Comparison of ENCODE assay signal across 9 cellular contexts in genomic region chr5:43039115-43039467, GRCh38. TPM values are rescaled to one million over a fixed set of nuclear protein-coding genes. Genes with fewer than 3 reads are reported as not detected.
DNase-seq lines count a peak whose midpoint lies in the region; ATAC-seq, FAIRE-seq and TF ChIP-seq lines count a peak whose summit lies in the region.
"Had no signal": no experiment of that assay in that cellular context is flagged by ENCODE, and none has a peak within 500 bp of the region (broad histone marks: within the 10 kb centered on the region; RNA-seq: fewer than 3 reads in every experiment).

No MANE protein-coding gene starts in this region.

- peaks cover 19% of the 10 kb centered on the region; the same call in 1 of the 2 replicates for H3K79me2 ChIP-seq in OCI-LY7 (ENCODE audit: insufficient read depth, low read depth, low read length)
- H3K79me2 ChIP-seq in endothelial cell of umbilical vein (ENCODE audit: control insufficient read depth, insufficient read depth, low read length): peaks cover 56% of the 10 kb centered on the region

- CTCF ChIA-PET in CD8-positive, alpha-beta memory T cell (lab: Charles Lee): interaction anchor here (3.7 to 11.2 kb wide), 7 partner anchors 11 to 128 kb away, joined by 16 to 265 read pairs (median 106); no protein-coding TSS in a partner anchor
- CTCF ChIA-PET in OCI-LY7 (lab: Charles Lee; ENCODE audit: unreplicated experiment) (interaction anchor here (0.9 kb wide), 1 partner anchor 19 kb away, joined by 4 read pairs; no protein-coding TSS in a partner anchor), endothelial cell of umbilical vein (lab: Charles Lee) (interaction anchor here (1.0 to 4.8 kb wide), 9 partner anchors 19 to 130 kb away, joined by 3 to 69 read pairs (median 14); no protein-coding TSS in a partner anchor)

- DNase-seq in CD8-positive, alpha-beta memory T cell: no peak
- no peak for DNase-seq in OCI-LY7 (ENCODE audit: low spot score)
- DNase-seq in endothelial cell of umbilical vein (ENCODE audit: low read depth, low spot score): no peak
- DNase-seq in ovary: no peak
- DNase-seq in foreskin melanocyte: no peak
- no peak for DNase-seq in GDM1 (lab: John Stamatoyannopoulos, UW)
- DNase-seq in mucosa of descending colon: no peak

- intact Hi-C loops in OCI-LY7 (cut with micrococcal nuclease; ENCODE audit: unreplicated experiment): no loop called here
- intact Hi-C loops in endothelial cell of umbilical vein (cut with micrococcal nuclease): no loop called here
- intact Hi-C loops in ovary (cut with DNase I): loop anchor here in 2 of 4 donors (5.0 to 10.0 kb wide), 2 partner anchors 124 to 132 kb away; no protein-coding TSS in a partner anchor
- intact Hi-C loops in mucosa of descending colon (cut with DNase I, micrococcal nuclease): no loop called here

- H4K20me1 ChIP-seq in OCI-LY7 (ENCODE audit: insufficient read depth, low read length) (no peaks in the 10 kb centered on the region), endothelial cell of umbilical vein (replicated peaks; ENCODE audit: control insufficient read depth, extremely low read depth, insufficient read depth, low read length) (no peaks in the 10 kb centered on the region)

- ATAC-seq in mucosa of descending colon: no peak
- ATAC-seq in GM21367 (IDR thresholded peaks at IDR 0.05; ENCODE audit: unreplicated experiment): no peak

- no peaks in the 10 kb centered on the region for H3K9me3 Mint-ChIP-seq in CD8-positive, alpha-beta memory T cell

- peak overlapping the region; percentile 76 for H3K9ac ChIP-seq in endothelial cell of umbilical vein (replicated peaks; ENCODE audit: extremely low read depth, insufficient read depth, low read length)

- dilution Hi-C loops in endothelial cell of umbilical vein (cut with MboI; ENCODE audit: extremely low pct_ligation_motif_present, low sequenced_read_pairs): no loop called here

- peak overlapping the region; percentile 91 to 100 (median 99) for H3K4me3 Mint-ChIP-seq in CD8-positive, alpha-beta memory T cell

- TF ChIP-seq EP300 in ovary (IDR thresholded peaks at IDR 0.05): no peak

- H3K27me3 Mint-ChIP-seq in CD8-positive, alpha-beta memory T cell: peaks cover 0 to 13% of the 10 kb centered on the region in 2 donors

- H3K9me2 ChIP-seq in OCI-LY7 (ENCODE audit: insufficient read depth, low read length): no peaks in the 10 kb centered on the region

- peaks cover 0 to 50% (median 0%) of the 10 kb centered on the region in 3 donors for H3K36me3 Mint-ChIP-seq in CD8-positive, alpha-beta memory T cell

- H3K4me2 ChIP-seq in OCI-LY7 (ENCODE audit: low read length) (peak overlapping the region; percentile 95), endothelial cell of umbilical vein (ENCODE audit: insufficient read depth, low read length) (peak overlapping the region; percentile 85)

- H2AFZ ChIP-seq in OCI-LY7 (ENCODE audit: low read length): peak overlapping the region; percentile 76; the same call in 1 of the 2 replicates
- H2AFZ ChIP-seq in endothelial cell of umbilical vein (ENCODE audit: low read depth, low read length): no peak overlapping the region

- peak overlapping the region; percentile 88 for H3K27ac ChIP-seq in CD8-positive, alpha-beta memory T cell (ENCODE audit: low read depth, low read length)
- H3K27ac ChIP-seq in OCI-LY7 (ENCODE audit: low read depth, low read length, poor library complexity, severe bottlenecking): peak overlapping the region; percentile 95
- H3K27ac ChIP-seq in endothelial cell of umbilical vein (ENCODE audit: insufficient read depth, low read depth, low read length): peak overlapping the region; percentile 77
- no peak overlapping the region for H3K27ac ChIP-seq in ovary

- no peaks in the 10 kb centered on the region for H3K36me3 ChIP-seq in CD8-positive, alpha-beta memory T cell (ENCODE audit: insufficient read depth, low read length)
- H3K36me3 ChIP-seq in OCI-LY7 (ENCODE audit: insufficient read depth, low read length) (no peaks in the 10 kb centered on the region), endothelial cell of umbilical vein (ENCODE audit: control insufficient read depth in 2 of 2, extremely low read depth in 1 of 2, insufficient read depth in 2 of 2, low read length in 2 of 2) (no peaks in the 10 kb centered on the region), ovary (no peaks in the 10 kb centered on the region), mucosa of descending colon (ENCODE audit: low read depth) (no peaks in the 10 kb centered on the region)

- no peaks in the 10 kb centered on the region for H3K9me3 ChIP-seq in CD8-positive, alpha-beta memory T cell (ENCODE audit: low read length)
- H3K9me3 ChIP-seq in OCI-LY7 (ENCODE audit: low read length) (no peaks in the 10 kb centered on the region), endothelial cell of umbilical vein (replicated peaks; ENCODE audit: control insufficient read depth, insufficient read depth, low read length) (no peaks in the 10 kb centered on the region), ovary (no peaks in the 10 kb centered on the region), mucosa of descending colon (no peaks in the 10 kb centered on the region)

- H3K27ac Mint-ChIP-seq in CD8-positive, alpha-beta memory T cell: peak overlapping the region; percentile 97 to 100 (median 99)

- no peaks in the 10 kb centered on the region for H3K9me1 ChIP-seq in endothelial cell of umbilical vein (replicated peaks; ENCODE audit: control insufficient read depth, extremely low read depth, insufficient read depth, low read length)

- H3K4me3 ChIP-seq in CD8-positive, alpha-beta memory T cell (ENCODE audit: low read length): peak overlapping the region; percentile 98
- H3K4me3 ChIP-seq in OCI-LY7 (ENCODE audit: low read depth, low read length, poor library complexity, severe bottlenecking) (peak overlapping the region; percentile 70), endothelial cell of umbilical vein (replicated peaks in 1 of 3; ENCODE audit: insufficient read depth in 1 of 3, low read depth in 1 of 3, low read length in 3 of 3) (peak overlapping the region; percentile 51 to 87 (median 51)), ovary (peak overlapping the region; percentile 61), mucosa of descending colon (no peak overlapping the region)

- peaks cover 47 to 62% (median 51%) of the 10 kb centered on the region in 3 donors for H3K4me1 Mint-ChIP-seq in CD8-positive, alpha-beta memory T cell

- BruUV-seq in OCI-LY7 (replicated peaks; lab: Mats Ljungman, UMichigan) (no TSS peak), endothelial cell of umbilical vein (replicated peaks; lab: Mats Ljungman, UMichigan) (no TSS peak)

- 75 to 92% (median 88%) methylated on average over 6 of the region's 6 CpGs for WGBS in ovary, 3 donors

- H3K4me1 ChIP-seq in CD8-positive, alpha-beta memory T cell (ENCODE audit: insufficient read depth, low read length): peaks cover 41% of the 10 kb centered on the region
- peaks cover 44% of the 10 kb centered on the region for H3K4me1 ChIP-seq in OCI-LY7 (ENCODE audit: insufficient read depth, low read length, poor library complexity, severe bottlenecking)
- H3K4me1 ChIP-seq in endothelial cell of umbilical vein (ENCODE audit: control insufficient read depth, extremely low read depth, insufficient read depth, low read length): peaks cover 34% of the 10 kb centered on the region
- H3K4me1 ChIP-seq in ovary (ENCODE audit: insufficient read depth): no peaks in the 10 kb centered on the region
- H3K4me1 ChIP-seq in mucosa of descending colon (ENCODE audit: low read depth): peaks cover 32% of the 10 kb centered on the region

- no peak for FAIRE-seq in endothelial cell of umbilical vein (lab: Jason Lieb, UNC)
- FAIRE-seq: bronchial epithelial cell had no signal

- H3K27me3 ChIP-seq in CD8-positive, alpha-beta memory T cell (ENCODE audit: insufficient read depth, low read length, poor library complexity, severe bottlenecking): no peaks in the 10 kb centered on the region
- H3K27me3 ChIP-seq in endothelial cell of umbilical vein (ENCODE audit: control insufficient read depth in 2 of 2, insufficient read depth in 2 of 2, low read length in 2 of 2) (no peaks in the 10 kb centered on the region), ovary (no peaks in the 10 kb centered on the region)

- TF ChIP-seq POLR2A in endothelial cell of umbilical vein (IDR thresholded peaks at IDR 0.05; ENCODE audit: low read depth, low read length) (no peak), ovary (IDR thresholded peaks at IDR 0.05) (no peak)

- POLR2A ChIA-PET in CD8-positive, alpha-beta memory T cell (lab: Charles Lee): interaction anchor here (0.9 to 8.7 kb wide), 9 partner anchors 19 to 130 kb away, joined by 3 to 403 read pairs (median 126); partner anchors contain the start of gene ZNF131
- POLR2A ChIA-PET in OCI-LY7 (lab: Charles Lee): interaction anchor here (0.6 to 2.2 kb wide), 4 partner anchors 19 to 61 kb away, joined by 3 to 19 read pairs (median 8); no protein-coding TSS in a partner anchor
- POLR2A ChIA-PET in endothelial cell of umbilical vein (lab: Charles Lee): interaction anchor here (1.0 to 1.5 kb wide), 3 partner anchors 20 to 131 kb away, joined by 3 to 6 read pairs (median 5); no protein-coding TSS in a partner anchor

- no peak for TF ChIP-seq CTCF in OCI-LY7 (conservative IDR thresholded peaks at IDR 0.05; ENCODE audit: low read length)
- no peak for TF ChIP-seq CTCF in endothelial cell of umbilical vein (IDR thresholded peaks at IDR 0.05; ENCODE audit: extremely low read depth in 1 of 2, insufficient read depth in 1 of 2, low read depth in 1 of 2, low read length in 2 of 2)
- no peak for TF ChIP-seq CTCF in ovary (IDR thresholded peaks at IDR 0.05)
- no peak for TF ChIP-seq CTCF in mucosa of descending colon (IDR thresholded peaks at IDR 0.05)

TF ChIP-seq in endothelial cell of umbilical vein, 7 proteins besides CTCF, POLR2A, EP300 and RAD21 (continues in another document):
- TF ChIP-seq FOS (IDR thresholded peaks at IDR 0.05; ENCODE audit: borderline replicate concordance, insufficient read depth, low read length) (no peak), JUN (IDR thresholded peaks at IDR 0.05; ENCODE audit: borderline replicate concordance, insufficient read depth, insufficient read length, low read depth) (no peak), GATA2 (IDR thresholded peaks at IDR 0.05; ENCODE audit: insufficient read depth, insufficient read length, low read depth, low read length) (no peak)

RNA-seq across cellular contexts. Expression of gene ANXA2R, which starts 1.0 kb away (rescaled TPM):
- total RNA-seq in CD8-positive, alpha-beta memory T cell: 1 to 10 TPM; 6.0 to 6.8 TPM
- 55.9 TPM for polyA plus RNA-seq in CD8-positive, alpha-beta memory T cell
- 13.5 and 15.4 TPM in 2 replicates for total RNA-seq in OCI-LY7 (2014; rRNA removed; shearing (Covaris generic))
- total RNA-seq in OCI-LY7 (2022) (11.4 and 15.1 TPM in 2 replicates), endothelial cell of umbilical vein (6.6 and 8.1 TPM in 2 replicates), ovary (1 to 10 TPM; 1.1 to 2.7 (median 1.7) TPM), mucosa of descending colon (1 to 10 TPM; 1.3 to 2.3 (median 1.8) TPM)
- polyA plus RNA-seq in endothelial cell of umbilical vein (10.4 and 11.1 TPM in 2 replicates), ovary (1 to 10 TPM; 1.2 to 1.6 TPM)
- polyA plus RNA-seq in endothelial cell of umbilical vein (2011; cell fraction: cytosol; rRNA removed): 8.6 and 9.1 TPM in 2 replicates
- 6.8 and 7.3 TPM in 2 replicates for polyA plus RNA-seq in endothelial cell of umbilical vein (2011; cell fraction: nucleus; rRNA removed)
- polyA plus RNA-seq in endothelial cell of umbilical vein (2012): 3.9 and 4.3 TPM in 2 replicates
- polyA minus RNA-seq in endothelial cell of umbilical vein: 7.2 and 7.3 TPM in 2 replicates
- 1.2 TPM for polyA minus RNA-seq in endothelial cell of umbilical vein (2011; cell fraction: cytosol; rRNA and poly(A)+ RNA removed)
- 12.9 and 14.0 TPM in 2 replicates for polyA minus RNA-seq in endothelial cell of umbilical vein (2011; cell fraction: nucleus; rRNA and poly(A)+ RNA removed)

Comparison
In these comparisons a context has a peak if more than half of its experiments do, and no peak if none do; other contexts are left out.
1. H3K27ac ChIP-seq: peak in CD8-positive, alpha-beta memory T cell (single experiment), OCI-LY7 (single experiment) and endothelial cell of umbilical vein (single experiment); none in ovary (0 of 2).